Comparison of ENCODE assay signal across 1 cellular context in genomic region chr21:43789276-43790052, GRCh38.
TF ChIP-seq lines count a peak whose summit lies in the region.

Gene RRP1 (plus strand): TSS chr21:43789577. CDS start chr21:43789630, 53 bp downstream.

TF ChIP-seq in HepG2, 621 proteins besides CTCF, POLR2A, EP300 and RAD21 (continued from another document and continues in another):
- TF ChIP-seq, protein P1, sequence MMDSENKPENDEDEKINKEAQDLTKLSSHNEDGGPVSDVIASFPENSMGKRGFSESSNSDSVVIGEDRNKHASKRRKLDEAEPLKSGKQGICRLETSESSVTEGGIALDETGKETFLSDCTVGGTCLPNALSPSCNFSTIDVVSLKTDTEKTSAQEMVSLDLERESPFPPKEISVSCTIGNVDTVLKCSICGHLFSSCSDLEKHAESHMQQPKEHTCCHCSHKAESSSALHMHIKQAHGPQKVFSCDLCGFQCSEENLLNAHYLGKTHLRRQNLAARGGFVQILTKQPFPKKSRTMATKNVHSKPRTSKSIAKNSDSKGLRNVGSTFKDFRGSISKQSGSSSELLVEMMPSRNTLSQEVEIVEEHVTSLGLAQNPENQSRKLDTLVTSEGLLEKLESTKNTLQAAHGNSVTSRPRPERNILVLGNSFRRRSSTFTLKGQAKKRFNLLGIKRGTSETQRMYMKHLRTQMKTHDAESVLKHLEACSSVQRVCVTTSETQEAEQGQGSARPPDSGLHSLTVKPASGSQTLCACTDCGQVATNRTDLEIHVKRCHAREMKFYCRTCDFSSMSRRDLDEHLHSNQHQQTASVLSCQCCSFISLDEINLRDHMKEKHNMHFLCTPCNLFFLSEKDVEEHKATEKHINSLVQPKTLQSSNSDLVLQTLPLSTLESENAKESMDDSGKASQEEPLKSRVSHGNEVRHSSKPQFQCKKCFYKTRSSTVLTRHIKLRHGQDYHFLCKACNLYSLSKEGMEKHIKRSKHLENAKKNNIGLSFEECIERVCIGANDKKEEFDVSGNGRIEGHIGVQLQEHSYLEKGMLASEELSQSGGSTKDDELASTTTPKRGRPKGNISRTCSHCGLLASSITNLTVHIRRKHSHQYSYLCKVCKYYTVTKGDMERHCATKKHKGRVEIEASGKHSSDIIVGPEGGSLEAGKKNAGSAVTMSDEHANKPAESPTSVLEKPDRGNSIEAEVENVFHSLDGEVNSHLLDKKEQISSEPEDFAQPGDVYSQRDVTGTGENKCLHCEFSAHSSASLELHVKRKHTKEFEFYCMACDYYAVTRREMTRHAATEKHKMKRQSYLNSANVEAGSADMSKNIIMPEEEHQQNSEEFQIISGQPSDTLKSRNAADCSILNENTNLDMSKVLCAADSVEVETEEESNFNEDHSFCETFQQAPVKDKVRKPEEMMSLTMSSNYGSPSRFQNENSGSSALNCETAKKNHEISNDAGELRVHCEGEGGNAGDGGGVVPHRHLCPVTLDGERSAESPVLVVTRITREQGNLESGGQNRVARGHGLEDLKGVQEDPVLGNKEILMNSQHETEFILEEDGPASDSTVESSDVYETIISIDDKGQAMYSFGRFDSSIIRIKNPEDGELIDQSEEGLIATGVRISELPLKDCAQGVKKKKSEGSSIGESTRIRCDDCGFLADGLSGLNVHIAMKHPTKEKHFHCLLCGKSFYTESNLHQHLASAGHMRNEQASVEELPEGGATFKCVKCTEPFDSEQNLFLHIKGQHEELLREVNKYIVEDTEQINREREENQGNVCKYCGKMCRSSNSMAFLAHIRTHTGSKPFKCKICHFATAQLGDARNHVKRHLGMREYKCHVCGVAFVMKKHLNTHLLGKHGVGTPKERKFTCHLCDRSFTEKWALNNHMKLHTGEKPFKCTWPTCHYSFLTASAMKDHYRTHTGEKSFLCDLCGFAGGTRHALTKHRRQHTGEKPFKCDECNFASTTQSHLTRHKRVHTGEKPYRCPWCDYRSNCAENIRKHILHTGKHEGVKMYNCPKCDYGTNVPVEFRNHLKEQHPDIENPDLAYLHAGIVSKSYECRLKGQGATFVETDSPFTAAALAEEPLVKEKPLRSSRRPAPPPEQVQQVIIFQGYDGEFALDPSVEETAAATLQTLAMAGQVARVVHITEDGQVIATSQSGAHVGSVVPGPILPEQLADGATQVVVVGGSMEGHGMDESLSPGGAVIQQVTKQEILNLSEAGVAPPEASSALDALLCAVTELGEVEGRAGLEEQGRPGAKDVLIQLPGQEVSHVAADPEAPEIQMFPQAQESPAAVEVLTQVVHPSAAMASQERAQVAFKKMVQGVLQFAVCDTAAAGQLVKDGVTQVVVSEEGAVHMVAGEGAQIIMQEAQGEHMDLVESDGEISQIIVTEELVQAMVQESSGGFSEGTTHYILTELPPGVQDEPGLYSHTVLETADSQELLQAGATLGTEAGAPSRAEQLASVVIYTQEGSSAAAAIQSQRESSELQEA (CRISPR knock-in tag; IDR thresholded peaks at IDR 0.05; ENCODE audit: not compliant biosample characterization), result peak; percentile 44
- peak; percentile 43; the same call in 1 of the 2 replicates for TF ChIP-seq ZNF792 (CRISPR knock-in tag; IDR thresholded peaks at IDR 0.05)
- TF ChIP-seq HOXA5 (CRISPR knock-in tag; IDR thresholded peaks at IDR 0.05), result no peak
- TF ChIP-seq KDM5B (CRISPR knock-in tag; IDR thresholded peaks at IDR 0.05; ENCODE audit: borderline replicate concordance), result peak; percentile 90; the same call in 1 of the 2 replicates
- TF ChIP-seq ZSCAN30 (CRISPR knock-in tag; IDR thresholded peaks at IDR 0.05), result no peak
- TF ChIP-seq POGZ (CRISPR knock-in tag; IDR thresholded peaks at IDR 0.05), result peak; percentile 60; the same call in 1 of the 2 replicates
- no peak; the same call in 1 of the 2 replicates for TF ChIP-seq KLF13 (CRISPR knock-in tag; IDR thresholded peaks at IDR 0.05)
- no peak for TF ChIP-seq ZNF766 (CRISPR knock-in tag; IDR thresholded peaks at IDR 0.05; ENCODE audit: borderline replicate concordance)
- TF ChIP-seq ADNP (CRISPR knock-in tag; IDR thresholded peaks at IDR 0.05), result no peak
- TF ChIP-seq SRF (IDR thresholded peaks at IDR 0.05; ENCODE audit: low read depth, low read length), result peak; percentile 77
- TF ChIP-seq TP53 (CRISPR knock-in tag; conservative IDR thresholded peaks at IDR 0.05), result no peak
- TF ChIP-seq POLR2G (IDR thresholded peaks at IDR 0.05; ENCODE audit: low read depth, low read length), result peak; percentile 87
- no peak for TF ChIP-seq GATA4 (IDR thresholded peaks at IDR 0.05; ENCODE audit: borderline replicate concordance, low read depth)
- TF ChIP-seq PTBP1 (IDR thresholded peaks at IDR 0.05; ENCODE audit: low read depth, low read length, poor library complexity, severe bottlenecking), result peak; percentile 46
- no peak for TF ChIP-seq LCORL (IDR thresholded peaks at IDR 0.05)
- TF ChIP-seq LCORL (CRISPR knock-in tag; IDR thresholded peaks at IDR 0.05), result no peak; the same call in 1 of the 2 replicates
- TF ChIP-seq MTA1 (CRISPR knock-in tag; IDR thresholded peaks at IDR 0.05; ENCODE audit: borderline replicate concordance), result peak; percentile 65; the same call in 1 of the 2 replicates
- peak; percentile 91 for TF ChIP-seq RBFOX2 (IDR thresholded peaks at IDR 0.05; ENCODE audit: low read depth, low read length)
- no peak for TF ChIP-seq ZFP37 (CRISPR knock-in tag; IDR thresholded peaks at IDR 0.05; ENCODE audit: borderline replicate concordance)
- TF ChIP-seq SMARCC2 (IDR thresholded peaks at IDR 0.05), result no peak; the same call in 1 of the 2 replicates
- TF ChIP-seq, protein P2, sequence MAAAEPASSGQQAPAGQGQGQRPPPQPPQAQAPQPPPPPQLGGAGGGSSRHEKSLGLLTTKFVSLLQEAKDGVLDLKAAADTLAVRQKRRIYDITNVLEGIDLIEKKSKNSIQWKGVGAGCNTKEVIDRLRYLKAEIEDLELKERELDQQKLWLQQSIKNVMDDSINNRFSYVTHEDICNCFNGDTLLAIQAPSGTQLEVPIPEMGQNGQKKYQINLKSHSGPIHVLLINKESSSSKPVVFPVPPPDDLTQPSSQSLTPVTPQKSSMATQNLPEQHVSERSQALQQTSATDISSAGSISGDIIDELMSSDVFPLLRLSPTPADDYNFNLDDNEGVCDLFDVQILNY (CRISPR knock-in tag; conservative IDR thresholded peaks at IDR 0.05), result peak; percentile 72
- TF ChIP-seq, protein P3, sequence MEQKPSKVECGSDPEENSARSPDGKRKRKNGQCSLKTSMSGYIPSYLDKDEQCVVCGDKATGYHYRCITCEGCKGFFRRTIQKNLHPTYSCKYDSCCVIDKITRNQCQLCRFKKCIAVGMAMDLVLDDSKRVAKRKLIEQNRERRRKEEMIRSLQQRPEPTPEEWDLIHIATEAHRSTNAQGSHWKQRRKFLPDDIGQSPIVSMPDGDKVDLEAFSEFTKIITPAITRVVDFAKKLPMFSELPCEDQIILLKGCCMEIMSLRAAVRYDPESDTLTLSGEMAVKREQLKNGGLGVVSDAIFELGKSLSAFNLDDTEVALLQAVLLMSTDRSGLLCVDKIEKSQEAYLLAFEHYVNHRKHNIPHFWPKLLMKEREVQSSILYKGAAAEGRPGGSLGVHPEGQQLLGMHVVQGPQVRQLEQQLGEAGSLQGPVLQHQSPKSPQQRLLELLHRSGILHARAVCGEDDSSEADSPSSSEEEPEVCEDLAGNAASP (CRISPR knock-in tag; IDR thresholded peaks at IDR 0.05; ENCODE audit: borderline replicate concordance), result no peak
- TF ChIP-seq ZNF569 (CRISPR knock-in tag; IDR thresholded peaks at IDR 0.05; ENCODE audit: borderline replicate concordance), result no peak
- no peak for TF ChIP-seq PAWR (CRISPR knock-in tag; IDR thresholded peaks at IDR 0.05; ENCODE audit: borderline replicate concordance)
- no peak for TF ChIP-seq ZNF784 (CRISPR knock-in tag; IDR thresholded peaks at IDR 0.05; ENCODE audit: borderline replicate concordance)
- TF ChIP-seq HMGA1 (CRISPR knock-in tag; conservative IDR thresholded peaks at IDR 0.05), result no peak
- TF ChIP-seq SRSF9 (IDR thresholded peaks at IDR 0.05; ENCODE audit: borderline replicate concordance, insufficient read depth, low read depth, low read length, poor library complexity, severe bottlenecking), result no peak
- no peak for TF ChIP-seq REXO4 (CRISPR knock-in tag; IDR thresholded peaks at IDR 0.05; ENCODE audit: borderline replicate concordance)
- TF ChIP-seq ISL2 (CRISPR knock-in tag; IDR thresholded peaks at IDR 0.05), result peak; percentile 68
- TF ChIP-seq MAFG (CRISPR knock-in tag; IDR thresholded peaks at IDR 0.05), result no peak
- TF ChIP-seq ZNF678 (CRISPR knock-in tag; IDR thresholded peaks at IDR 0.05), result no peak
- TF ChIP-seq GFI1 (CRISPR knock-in tag; IDR thresholded peaks at IDR 0.05; ENCODE audit: borderline replicate concordance), result peak; percentile 42; the same call in 1 of the 2 replicates
- peak; percentile 95 for TF ChIP-seq ZBTB38 (CRISPR knock-in tag; IDR thresholded peaks at IDR 0.05)
- TF ChIP-seq IRX3 (CRISPR knock-in tag; IDR thresholded peaks at IDR 0.05; ENCODE audit: borderline replicate concordance, low read depth), result no peak
- no peak for TF ChIP-seq ZFAT (CRISPR knock-in tag; conservative IDR thresholded peaks at IDR 0.05)
- TF ChIP-seq GTF2F1 (IDR thresholded peaks at IDR 0.05; ENCODE audit: low read length), result no peak
- no peak; the same call in 1 of the 2 replicates for TF ChIP-seq CREB3 (CRISPR knock-in tag; IDR thresholded peaks at IDR 0.05)
- TF ChIP-seq MXD4 (CRISPR knock-in tag; IDR thresholded peaks at IDR 0.05), result peak; percentile 98
- TF ChIP-seq FIP1L1 (IDR thresholded peaks at IDR 0.05; ENCODE audit: borderline replicate concordance, insufficient read depth, low read depth, low read length), result no peak
- TF ChIP-seq, protein P4, sequence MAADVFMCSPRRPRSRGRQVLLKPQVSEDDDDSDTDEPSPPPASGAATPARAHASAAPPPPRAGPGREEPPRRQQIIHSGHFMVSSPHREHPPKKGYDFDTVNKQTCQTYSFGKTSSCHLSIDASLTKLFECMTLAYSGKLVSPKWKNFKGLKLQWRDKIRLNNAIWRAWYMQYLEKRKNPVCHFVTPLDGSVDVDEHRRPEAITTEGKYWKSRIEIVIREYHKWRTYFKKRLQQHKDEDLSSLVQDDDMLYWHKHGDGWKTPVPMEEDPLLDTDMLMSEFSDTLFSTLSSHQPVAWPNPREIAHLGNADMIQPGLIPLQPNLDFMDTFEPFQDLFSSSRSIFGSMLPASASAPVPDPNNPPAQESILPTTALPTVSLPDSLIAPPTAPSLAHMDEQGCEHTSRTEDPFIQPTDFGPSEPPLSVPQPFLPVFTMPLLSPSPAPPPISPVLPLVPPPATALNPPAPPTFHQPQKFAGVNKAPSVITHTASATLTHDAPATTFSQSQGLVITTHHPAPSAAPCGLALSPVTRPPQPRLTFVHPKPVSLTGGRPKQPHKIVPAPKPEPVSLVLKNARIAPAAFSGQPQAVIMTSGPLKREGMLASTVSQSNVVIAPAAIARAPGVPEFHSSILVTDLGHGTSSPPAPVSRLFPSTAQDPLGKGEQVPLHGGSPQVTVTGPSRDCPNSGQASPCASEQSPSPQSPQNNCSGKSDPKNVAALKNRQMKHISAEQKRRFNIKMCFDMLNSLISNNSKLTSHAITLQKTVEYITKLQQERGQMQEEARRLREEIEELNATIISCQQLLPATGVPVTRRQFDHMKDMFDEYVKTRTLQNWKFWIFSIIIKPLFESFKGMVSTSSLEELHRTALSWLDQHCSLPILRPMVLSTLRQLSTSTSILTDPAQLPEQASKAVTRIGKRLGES (CRISPR knock-in tag; IDR thresholded peaks at IDR 0.05; ENCODE audit: borderline replicate concordance), result 0 out of 2 replicates have a peak, but pooled peaks have one; percentile 25
- no peak; the same call in 1 of the 2 replicates for TF ChIP-seq NCOA1 (CRISPR knock-in tag; IDR thresholded peaks at IDR 0.05)
- peak; percentile 14 for TF ChIP-seq MED8 (CRISPR knock-in tag; IDR thresholded peaks at IDR 0.05; ENCODE audit: insufficient replicate concordance)
- TF ChIP-seq ZNF879 (CRISPR knock-in tag; IDR thresholded peaks at IDR 0.05), result no peak
- TF ChIP-seq MLLT10 (CRISPR knock-in tag; IDR thresholded peaks at IDR 0.05), result no peak
- TF ChIP-seq ZSCAN9 (CRISPR knock-in tag; IDR thresholded peaks at IDR 0.05; ENCODE audit: borderline replicate concordance), result peak; percentile 56; the same call in 1 of the 2 replicates
- no peak for TF ChIP-seq ELF1 (CRISPR knock-in tag; IDR thresholded peaks at IDR 0.05)
- TF ChIP-seq SP1 (IDR thresholded peaks at IDR 0.05), result no peak
- TF ChIP-seq SP1 (CRISPR knock-in tag; IDR thresholded peaks at IDR 0.05), result peak; percentile 97
- TF ChIP-seq ZNF18 (CRISPR knock-in tag; IDR thresholded peaks at IDR 0.05; ENCODE audit: insufficient replicate concordance), result peak; percentile 62
- peak; percentile 86 for TF ChIP-seq SALL1 (CRISPR knock-in tag; IDR thresholded peaks at IDR 0.05)
- TF ChIP-seq ZFP62 (CRISPR knock-in tag; IDR thresholded peaks at IDR 0.05), result no peak
- no peak for TF ChIP-seq MTF1 (CRISPR knock-in tag; IDR thresholded peaks at IDR 0.05)
- TF ChIP-seq ZNF20 (CRISPR knock-in tag; IDR thresholded peaks at IDR 0.05), result no peak
- TF ChIP-seq ZNF703 (CRISPR knock-in tag; IDR thresholded peaks at IDR 0.05; ENCODE audit: borderline replicate concordance), result no peak; the same call in 1 of the 2 replicates
- peak; percentile 63; the same call in 1 of the 2 replicates for TF ChIP-seq SP2 (CRISPR knock-in tag; IDR thresholded peaks at IDR 0.05)
- no peak for TF ChIP-seq NR2F1 (CRISPR knock-in tag; IDR thresholded peaks at IDR 0.05)
- TF ChIP-seq ZFP1 (CRISPR knock-in tag; IDR thresholded peaks at IDR 0.05), result no peak
